8 cellular contexts compared by ENCODE assay signal in the genomic region with DNA sequence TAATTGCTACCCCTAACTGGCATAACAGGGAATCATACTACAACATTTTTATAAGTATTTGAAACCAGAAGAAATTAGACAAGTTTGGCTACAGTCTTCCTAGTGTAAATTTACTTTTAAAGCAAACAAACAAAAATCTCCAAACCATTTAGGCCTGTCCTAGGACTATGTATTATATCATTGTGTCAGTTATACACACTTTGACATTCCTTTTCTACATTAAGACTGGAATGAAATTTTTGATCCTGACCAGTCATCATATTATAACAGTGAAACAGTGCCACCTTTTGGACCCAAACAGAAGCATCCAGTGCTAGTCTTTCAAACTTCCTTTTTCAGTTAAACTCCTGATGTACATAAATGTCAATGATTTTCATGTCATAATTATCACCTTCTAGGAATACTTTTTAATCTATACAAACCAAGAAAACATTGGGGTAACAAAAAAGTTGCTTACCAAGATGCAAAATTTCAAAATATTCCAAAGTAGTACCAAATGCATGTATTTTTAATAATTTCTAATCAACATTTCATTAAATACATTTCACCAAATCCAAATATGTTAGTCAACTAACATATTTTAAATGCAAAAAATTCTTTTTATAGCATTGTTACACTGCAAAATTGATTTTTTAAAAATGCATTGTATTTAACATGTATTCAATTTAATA.
DNase-seq lines count a peak whose midpoint lies in the region; ATAC-seq, FAIRE-seq and TF ChIP-seq lines count a peak whose summit lies in the region.

No MANE protein-coding gene starts in this region.

- TF ChIP-seq CTCF in IMR-90 (conservative IDR thresholded peaks at IDR 0.05; ENCODE audit: low read depth, low read length): peak; percentile 84
- TF ChIP-seq CTCF in OCI-LY3 (IDR thresholded peaks at IDR 0.05; ENCODE audit: low read depth, low read length): peak; percentile 87
- peak; percentile 55 to 90 (median 75) for TF ChIP-seq CTCF in dorsolateral prefrontal cortex (IDR thresholded peaks at IDR 0.05 in 54 of 56, conservative IDR thresholded peaks at IDR 0.05 in 2 of 56; ENCODE audit: low read depth in 1 of 56, partially characterized antibody in 56 of 56)

- H2BK15ac ChIP-seq in IMR-90 (ENCODE audit: low read depth, low read length): no peak overlapping the region

- H2AK5ac ChIP-seq in IMR-90 (ENCODE audit: low read depth, low read length): no peak overlapping the region

- in situ Hi-C loops in Caki2 (cut with HindIII; ENCODE audit: low pct_unique_long_range_greater_than_20kb, low sequenced_read_pairs): no loop called here
- in situ Hi-C loops in IMR-90 (cut with MboI; ENCODE audit: low sequenced_read_pairs): loop anchor here (5.0 to 10.0 kb wide), 2 partner anchors 152 to 394 kb away; a partner anchor contains a TSS

- no peak overlapping the region for H2AK9ac ChIP-seq in IMR-90 (replicated peaks; ENCODE audit: low read depth, low read length, poor library complexity)

- H2BK120ac ChIP-seq in IMR-90 (ENCODE audit: low read depth, low read length): no peak overlapping the region

- dilution Hi-C loops in IMR-90 (cut with HindIII; ENCODE audit: low sequenced_read_pairs, unreplicated experiment): no loop called here

- H4K20me1 ChIP-seq in IMR-90 (ENCODE audit: insufficient read depth, low read length) (no peaks in the 10 kb centered on the region), OCI-LY3 (ENCODE audit: insufficient read depth, low read length) (no peaks in the 10 kb centered on the region)

- intact Hi-C loops in IMR-90 (cut with micrococcal nuclease) (loop anchor here (1.0 to 5.0 kb wide), 6 partner anchors 157 to 1644 kb away; no protein-coding TSS in a partner anchor), dorsolateral prefrontal cortex (cut with DNase I) (loop anchor here (5.0 kb wide), 1 partner anchor 394 kb away; a partner anchor contains a TSS)

- no peaks in the 10 kb centered on the region for H3K79me2 ChIP-seq in OCI-LY3 (ENCODE audit: low read length)

- no peaks in the 10 kb centered on the region for H3K27me3 ChIP-seq in IMR-90 (ENCODE audit: control insufficient read depth, insufficient read depth, low read length)
- H3K27me3 ChIP-seq in OCI-LY3 (ENCODE audit: low read depth, low read length): no peaks in the 10 kb centered on the region
- no peaks in the 10 kb centered on the region for H3K27me3 ChIP-seq in dorsolateral prefrontal cortex

- H4K8ac ChIP-seq in IMR-90 (ENCODE audit: low read depth in 2 of 2, low read length in 2 of 2): no peak overlapping the region

- POLR2A ChIA-PET in IMR-90 (lab: Charles Lee; ENCODE audit: unreplicated experiment): no interaction called here

- H3K27ac ChIP-seq in IMR-90 (ENCODE audit: insufficient read depth, low read length): no peak overlapping the region
- no peak overlapping the region for H3K27ac ChIP-seq in OCI-LY3 (ENCODE audit: low read length)
- no peak overlapping the region for H3K27ac ChIP-seq in dorsolateral prefrontal cortex

- H3K4me3 ChIP-seq in IMR-90 (ENCODE audit: insufficient read depth, low read depth, low read length): no peak overlapping the region
- no peak overlapping the region for H3K4me3 ChIP-seq in OCI-LY3 (ENCODE audit: low read length)
- H3K4me3 ChIP-seq in dorsolateral prefrontal cortex: no peak overlapping the region

- H3K4me2 ChIP-seq in IMR-90 (ENCODE audit: low read depth, low read length) (no peak overlapping the region), OCI-LY3 (ENCODE audit: low read length) (no peak overlapping the region)

- H3K14ac ChIP-seq in IMR-90 (replicated peaks; ENCODE audit: low read depth, low read length): no peak overlapping the region

- TF ChIP-seq POLR2A in IMR-90 (IDR thresholded peaks at IDR 0.05; ENCODE audit: low read depth, low read length): no peak

- no peaks in the 10 kb centered on the region for H3K79me1 ChIP-seq in IMR-90 (ENCODE audit: low read depth in 1 of 2, low read length in 2 of 2)

- H2AFZ ChIP-seq in IMR-90 (replicated peaks; ENCODE audit: low read length, poor library complexity) (no peak overlapping the region), OCI-LY3 (ENCODE audit: low read depth, low read length) (no peak overlapping the region)

- no peak overlapping the region for H3K56ac ChIP-seq in IMR-90 (ENCODE audit: extremely low read depth, insufficient read depth, low read length)

- peak; percentile 86 for TF ChIP-seq RAD21 in IMR-90 (IDR thresholded peaks at IDR 0.05; ENCODE audit: low read length)

- H3K9me1 ChIP-seq in IMR-90 (ENCODE audit: insufficient read depth, low read length): no peaks in the 10 kb centered on the region

- H3K9ac ChIP-seq in IMR-90 (ENCODE audit: low read depth, low read length) (no peak overlapping the region), OCI-LY3 (ENCODE audit: low read length) (no peak overlapping the region)

- H4K91ac ChIP-seq in IMR-90 (ENCODE audit: insufficient read depth, low read depth, low read length): no peak overlapping the region

- CTCF ChIA-PET in IMR-90 (lab: Yijun Ruan, JAX): no interaction called here

- ATAC-seq in IMR-90 (ENCODE audit: low read depth): peak; percentile 89

- H3K9me3 ChIP-seq in IMR-90 (ENCODE audit: control insufficient read depth, insufficient read depth, low read length) (no peaks in the 10 kb centered on the region), OCI-LY3 (ENCODE audit: insufficient read depth, low read length) (no peaks in the 10 kb centered on the region)

- FAIRE-seq in GM19239 (lab: Jason Lieb, UNC): peak; percentile 23

- H3K4ac ChIP-seq in IMR-90 (ENCODE audit: low read depth, low read length): no peak overlapping the region

- H3K36me3 ChIP-seq in IMR-90 (ENCODE audit: control insufficient read depth, insufficient read depth, low read length) (no peaks in the 10 kb centered on the region), OCI-LY3 (replicated peaks; ENCODE audit: low read depth, low read length) (no peaks in the 10 kb centered on the region)

- H3K4me1 ChIP-seq in IMR-90 (ENCODE audit: control insufficient read depth, insufficient read depth, low read length) (no peaks in the 10 kb centered on the region), OCI-LY3 (ENCODE audit: low read length) (peaks cover 4% of the 10 kb centered on the region; the same call in 1 of the 2 replicates)

- H3K18ac ChIP-seq in IMR-90 (ENCODE audit: low read depth, low read length): no peak overlapping the region

- no peak overlapping the region for H4K5ac ChIP-seq in IMR-90 (ENCODE audit: low read depth, low read length)

- no peak overlapping the region for H3K23ac ChIP-seq in IMR-90 (ENCODE audit: low read depth, low read length)

- no peak overlapping the region for H2BK5ac ChIP-seq in IMR-90 (ENCODE audit: low read depth, low read length, poor library complexity, severe bottlenecking)

- peak; percentile 38 for DNase-seq in Caki2 (ENCODE audit: low read depth)
- peak; percentile 3 for DNase-seq in GM19239 (ENCODE audit: insufficient read length, low spot score)
- DNase-seq in IMR-90: peak; percentile 67
- DNase-seq in dorsolateral prefrontal cortex: peak in 1 of 10 donors; percentile 20
- peak; percentile 15 for DNase-seq in middle frontal gyrus (ENCODE audit: extremely low spot score, low spot score)
- no peak for DNase-seq in stimulated activated CD4-positive, alpha-beta T cell treated with anti-CD3 and anti-CD28 coated beads, Interleukin-12 subunit alpha, Interleukin-12 subunit beta, amount 100 ng/mL, for 4 hours
- DNase-seq in NK-92 treated with Interleukin-12 subunit alpha and Interleukin-12 subunit beta, amount 100 ng/mL, for 24 hours (lab: John Stamatoyannopoulos, UW): no peak

- no peak overlapping the region for H2BK20ac ChIP-seq in IMR-90 (ENCODE audit: low read depth, low read length)

- no TSS peak for BruUV-seq in IMR-90 (replicated peaks; lab: Mats Ljungman, UMichigan)

TF ChIP-seq in IMR-90, 13 proteins besides CTCF, POLR2A, EP300 and RAD21:
- TF ChIP-seq SMC3 (IDR thresholded peaks at IDR 0.05; ENCODE audit: low read depth, low read length) (peak; percentile 79), MAFK (IDR thresholded peaks at IDR 0.05; ENCODE audit: low read depth, low read length) (0 out of 2 replicates have a peak, but pooled peaks have one; percentile 11), NFE2L2 (IDR thresholded peaks at IDR 0.05; ENCODE audit: low read depth, low read length) (no peak)
TF ChIP-seq in IMR-90: peak in this region for 2.

Comparison
In these comparisons a context has a peak if more than half of its experiments do, and no peak if none do; other contexts are left out.
1. DNase-seq: peak in Caki2 (single experiment), GM19239 (single experiment), IMR-90 (single experiment) and middle frontal gyrus (single experiment); none in stimulated activated CD4-positive, alpha-beta T cell treated with anti-CD3 and anti-CD28 coated beads, Interleukin-12 subunit alpha, Interleukin-12 subunit beta, amount 100 ng/mL, for 4 hours (single experiment) and NK-92 treated with Interleukin-12 subunit alpha and Interleukin-12 subunit beta, amount 100 ng/mL, for 24 hours (single experiment).
2. Peak in every context shown above with its lines, with median percentiles within 50 percentile points of each other: CTCF ChIP-seq.